ENCODE assay signal across 14 cellular contexts in the genomic region with DNA sequence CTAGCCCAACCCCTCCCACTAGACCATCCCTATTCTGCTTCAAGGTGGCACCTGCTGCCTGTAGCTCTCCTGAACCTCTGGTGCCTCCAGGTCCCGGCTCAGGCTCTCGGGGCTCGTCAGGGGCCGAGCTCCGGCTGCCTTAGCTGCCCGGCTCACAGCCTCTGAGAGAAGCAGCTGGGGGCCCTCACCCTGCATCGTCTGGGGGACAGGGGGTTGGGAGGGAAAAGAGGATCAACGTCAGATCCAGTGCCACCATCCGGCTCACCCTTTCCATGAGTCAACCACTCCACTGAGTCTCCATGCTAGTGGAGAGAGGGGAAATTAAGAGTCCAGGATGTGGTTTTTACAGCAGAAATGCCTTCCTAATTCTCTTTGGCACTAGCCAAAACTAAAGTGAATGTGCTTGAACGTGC. TPM values are rescaled to one million over a fixed set of nuclear protein-coding genes. Genes with fewer than 3 reads are reported as not detected.
DNase-seq lines count a peak whose midpoint lies in the region; ATAC-seq and TF ChIP-seq lines count a peak whose summit lies in the region.
"Had no signal": no experiment of that assay in that cellular context is flagged by ENCODE, and none has a peak within 500 bp of the region (broad histone marks: within the 10 kb centered on the region; RNA-seq: fewer than 3 reads in every experiment).

No MANE protein-coding gene starts in this region.

- H3K79me1 ChIP-seq in IMR-90 (ENCODE audit: low read depth in 1 of 2, low read length in 2 of 2) = peaks cover 15 to 18% of the 10 kb centered on the region in 2 experiments

- H2BK20ac ChIP-seq in IMR-90 (ENCODE audit: low read depth, low read length) = no peak overlapping the region

- H3K9me3 Mint-ChIP-seq in activated CD4-positive, alpha-beta T cell treated with anti-CD3 and anti-CD28 coated beads for 36 hours (ENCODE audit: low read depth) = no peaks in the 10 kb centered on the region
- H3K9me3 Mint-ChIP-seq in activated CD4-positive, alpha-beta T cell treated with anti-CD3 and anti-CD28 coated beads, Interleukin-2, amount 10 ng/mL, durations not matched to agents 7 days and 5 days = no peaks in the 10 kb centered on the region
- no peaks in the 10 kb centered on the region for H3K9me3 Mint-ChIP-seq in activated naive CD8-positive, alpha-beta T cell treated with anti-CD3 and anti-CD28 coated beads for 36 hours
- no peaks in the 10 kb centered on the region for H3K9me3 Mint-ChIP-seq in neural crest cell
- H3K9me3 Mint-ChIP-seq: activated T-cell treated with anti-CD3 and anti-CD28 coated beads, Interleukin-2, amount 50 U/mL, for 4 hours had no signal

- H2BK15ac ChIP-seq in IMR-90 (ENCODE audit: low read depth, low read length) = no peak overlapping the region

- H2AFZ ChIP-seq in IMR-90 (replicated peaks; ENCODE audit: low read length, poor library complexity) = peak overlapping the region; percentile 28
- H2AFZ ChIP-seq: parathyroid adenoma had no signal

- H2AK5ac ChIP-seq in IMR-90 (ENCODE audit: low read depth, low read length) = no peak overlapping the region

- H3K27ac Mint-ChIP-seq in activated CD4-positive, alpha-beta T cell treated with anti-CD3 and anti-CD28 coated beads for 36 hours = peak overlapping the region; percentile 86
- H3K27ac Mint-ChIP-seq in activated CD4-positive, alpha-beta T cell treated with anti-CD3 and anti-CD28 coated beads, Interleukin-2, amount 10 ng/mL, durations not matched to agents 7 days and 5 days = no peak overlapping the region
- H3K27ac Mint-ChIP-seq in activated naive CD8-positive, alpha-beta T cell treated with anti-CD3 and anti-CD28 coated beads for 36 hours = peak overlapping the region; percentile 63
- no peak overlapping the region for H3K27ac Mint-ChIP-seq in neural crest cell (ENCODE audit: unreplicated experiment)
- H3K27ac Mint-ChIP-seq: T-helper 17 cell had no signal

- no peaks in the 10 kb centered on the region; the same call in 1 of the 2 replicates for H3K4me1 ChIP-seq in IMR-90 (ENCODE audit: control insufficient read depth, insufficient read depth, low read length)
- H3K4me1 ChIP-seq: parathyroid adenoma had no signal

- H4K5ac ChIP-seq in IMR-90 (ENCODE audit: low read depth, low read length) = no peak overlapping the region

- dilution Hi-C loops in IMR-90 (cut with HindIII; ENCODE audit: low sequenced_read_pairs, unreplicated experiment) = no loop called here

- DNase-seq in activated CD4-positive, alpha-beta T cell treated with anti-CD3 and anti-CD28 coated beads for 36 hours = peak; percentile 61
- no peak for DNase-seq in activated CD4-positive, alpha-beta T cell treated with anti-CD3 and anti-CD28 coated beads, Interleukin-2, amount 10 ng/mL, durations not matched to agents 7 days and 5 days
- peak; percentile 56 for DNase-seq in IMR-90
- DNase-seq in activated naive CD8-positive, alpha-beta T cell treated with anti-CD3 and anti-CD28 coated beads for 36 hours = no peak
- DNase-seq in neural crest cell (ENCODE audit: low read depth, low spot score) = no peak
- no peak for DNase-seq in cortex of kidney (lab: John Stamatoyannopoulos, UW)
- DNase-seq in GOT3 (lab: John Stamatoyannopoulos, UW) = no peak
- no peak for DNase-seq in midbrain (lab: John Stamatoyannopoulos, UW)
- DNase-seq: activated T-cell treated with anti-CD3 and anti-CD28 coated beads, Interleukin-2, amount 50 U/mL, for 4 hours; GDM1; left cardiac atrium; T-helper 17 cell had no signal

- H2AK9ac ChIP-seq in IMR-90 (replicated peaks; ENCODE audit: low read depth, low read length, poor library complexity) = peak overlapping the region; percentile 71

- H3K56ac ChIP-seq in IMR-90 (ENCODE audit: extremely low read depth, insufficient read depth, low read length) = no peak overlapping the region

- no peaks in the 10 kb centered on the region for H3K27me3 Mint-ChIP-seq in activated CD4-positive, alpha-beta T cell treated with anti-CD3 and anti-CD28 coated beads for 36 hours
- no peaks in the 10 kb centered on the region for H3K27me3 Mint-ChIP-seq in activated CD4-positive, alpha-beta T cell treated with anti-CD3 and anti-CD28 coated beads, Interleukin-2, amount 10 ng/mL, durations not matched to agents 7 days and 5 days
- H3K27me3 Mint-ChIP-seq in activated naive CD8-positive, alpha-beta T cell treated with anti-CD3 and anti-CD28 coated beads for 36 hours = no peaks in the 10 kb centered on the region
- peaks cover 3% of the 10 kb centered on the region for H3K27me3 Mint-ChIP-seq in neural crest cell (ENCODE audit: low read depth)
- H3K27me3 Mint-ChIP-seq: T-helper 17 cell had no signal

- no peak overlapping the region for H3K23ac ChIP-seq in IMR-90 (ENCODE audit: low read depth, low read length)

- ATAC-seq in activated CD4-positive, alpha-beta T cell treated with anti-CD3 and anti-CD28 coated beads for 36 hours = peak; percentile 46
- peak; percentile 55 for ATAC-seq in IMR-90 (ENCODE audit: low read depth)
- ATAC-seq: left cardiac atrium, T-helper 17 cell had no signal

- no peak overlapping the region for H3K18ac ChIP-seq in IMR-90 (ENCODE audit: low read depth, low read length)

- no peak overlapping the region for H3K14ac ChIP-seq in IMR-90 (replicated peaks; ENCODE audit: low read depth, low read length)

- no peak overlapping the region; the same call in 1 of the 2 replicates for H3K27ac ChIP-seq in IMR-90 (ENCODE audit: insufficient read depth, low read length)
- H3K27ac ChIP-seq: parathyroid adenoma, thoracic aorta had no signal

- H3K9me1 ChIP-seq in IMR-90 (ENCODE audit: insufficient read depth, low read length) = no peaks in the 10 kb centered on the region

- H3K36me3 Mint-ChIP-seq in activated CD4-positive, alpha-beta T cell treated with anti-CD3 and anti-CD28 coated beads for 36 hours (ENCODE audit: low read depth) = peaks cover 52% of the 10 kb centered on the region
- H3K36me3 Mint-ChIP-seq in activated CD4-positive, alpha-beta T cell treated with anti-CD3 and anti-CD28 coated beads, Interleukin-2, amount 10 ng/mL, durations not matched to agents 7 days and 5 days (ENCODE audit: low read depth) = peaks cover 51% of the 10 kb centered on the region
- peaks cover 9% of the 10 kb centered on the region for H3K36me3 Mint-ChIP-seq in activated naive CD8-positive, alpha-beta T cell treated with anti-CD3 and anti-CD28 coated beads for 36 hours
- peaks cover 30% of the 10 kb centered on the region for H3K36me3 Mint-ChIP-seq in neural crest cell (ENCODE audit: low read depth)

- no peaks in the 10 kb centered on the region for H3K27me3 ChIP-seq in IMR-90 (ENCODE audit: control insufficient read depth, insufficient read depth, low read length)

- POLR2A ChIA-PET in activated CD4-positive, alpha-beta T cell treated with anti-CD3 and anti-CD28 coated beads for 36 hours (lab: Charles Lee) = interaction anchor here (1.3 to 3.6 kb wide), 3 partner anchors 11 to 98 kb away, joined by 4 to 29 read pairs (median 11); partner anchors contain the start of gene DDX39B
- POLR2A ChIA-PET in activated CD4-positive, alpha-beta T cell treated with anti-CD3 and anti-CD28 coated beads, Interleukin-2, amount 10 ng/mL, durations not matched to agents 7 days and 5 days (lab: Charles Lee) = no interaction called here
- POLR2A ChIA-PET in IMR-90 (lab: Charles Lee; ENCODE audit: unreplicated experiment) = interaction anchor here (0.7 to 1.3 kb wide), 2 partner anchors 21 to 69 kb away, joined by 3 to 5 read pairs; partner anchors contain the start of gene C6orf47

- no peak for TF ChIP-seq RAD21 in IMR-90 (IDR thresholded peaks at IDR 0.05; ENCODE audit: low read length)

- TF ChIP-seq POLR2A in IMR-90 (IDR thresholded peaks at IDR 0.05; ENCODE audit: low read depth, low read length) = 0 out of 2 replicates have a peak, but pooled peaks have one; percentile 9

- no CpG with 5 or more reads among the region's 10 CpGs for WGBS in IMR-90 (ENCODE audit: extremely low coverage in 2 of 2, insufficient read length in 1 of 2), 2 experiments

- no peak overlapping the region for H3K9ac ChIP-seq in IMR-90 (ENCODE audit: low read depth, low read length)
- H3K9ac ChIP-seq: parathyroid adenoma had no signal

- H3K4me3 Mint-ChIP-seq in activated CD4-positive, alpha-beta T cell treated with anti-CD3 and anti-CD28 coated beads for 36 hours = no peak overlapping the region
- no peak overlapping the region for H3K4me3 Mint-ChIP-seq in activated CD4-positive, alpha-beta T cell treated with anti-CD3 and anti-CD28 coated beads, Interleukin-2, amount 10 ng/mL, durations not matched to agents 7 days and 5 days
- no peak overlapping the region for H3K4me3 Mint-ChIP-seq in activated naive CD8-positive, alpha-beta T cell treated with anti-CD3 and anti-CD28 coated beads for 36 hours
- peak overlapping the region; percentile 15 for H3K4me3 Mint-ChIP-seq in neural crest cell
- H3K4me3 Mint-ChIP-seq: activated T-cell treated with anti-CD3 and anti-CD28 coated beads, Interleukin-2, amount 50 U/mL, for 4 hours; T-helper 17 cell had no signal

- no peak overlapping the region for H3K4me3 ChIP-seq in IMR-90 (ENCODE audit: insufficient read depth, low read depth, low read length)
- H3K4me3 ChIP-seq: thoracic aorta had no signal

- no peak overlapping the region for H3K4me2 ChIP-seq in IMR-90 (ENCODE audit: low read depth, low read length)

- H4K91ac ChIP-seq in IMR-90 (ENCODE audit: insufficient read depth, low read depth, low read length) = no peak overlapping the region

- H3K4ac ChIP-seq in IMR-90 (ENCODE audit: low read depth, low read length) = no peak overlapping the region

- H4K8ac ChIP-seq in IMR-90 (ENCODE audit: low read depth in 2 of 2, low read length in 2 of 2) = no peak overlapping the region

- peak overlapping the region; percentile 3 for H2BK5ac ChIP-seq in IMR-90 (ENCODE audit: low read depth, low read length, poor library complexity, severe bottlenecking)

- H3K4me1 Mint-ChIP-seq in activated CD4-positive, alpha-beta T cell treated with anti-CD3 and anti-CD28 coated beads for 36 hours = peaks cover 7% of the 10 kb centered on the region
- H3K4me1 Mint-ChIP-seq in activated CD4-positive, alpha-beta T cell treated with anti-CD3 and anti-CD28 coated beads, Interleukin-2, amount 10 ng/mL, durations not matched to agents 7 days and 5 days = peaks cover 4% of the 10 kb centered on the region
- H3K4me1 Mint-ChIP-seq in activated naive CD8-positive, alpha-beta T cell treated with anti-CD3 and anti-CD28 coated beads for 36 hours = peaks cover 15% of the 10 kb centered on the region
- no peaks in the 10 kb centered on the region for H3K4me1 Mint-ChIP-seq in neural crest cell
- H3K4me1 Mint-ChIP-seq: T-helper 17 cell had no signal

- TF ChIP-seq CTCF in IMR-90 (conservative IDR thresholded peaks at IDR 0.05; ENCODE audit: low read depth, low read length) (no peak), neural crest cell (conservative IDR thresholded peaks at IDR 0.05) (no peak)

- in situ Hi-C loops in IMR-90 (cut with MboI; ENCODE audit: low sequenced_read_pairs) = no loop called here

- CTCF ChIA-PET in activated CD4-positive, alpha-beta T cell treated with anti-CD3 and anti-CD28 coated beads for 36 hours (lab: Charles Lee) = interaction anchor here (0.6 to 2.8 kb wide), 6 partner anchors 11 to 1722 kb away, joined by 3 to 8 read pairs (median 3); no protein-coding TSS in a partner anchor
- CTCF ChIA-PET in activated CD4-positive, alpha-beta T cell treated with anti-CD3 and anti-CD28 coated beads, Interleukin-2, amount 10 ng/mL, durations not matched to agents 7 days and 5 days (lab: Charles Lee) = interaction anchor here (0.7 to 1.2 kb wide), 3 partner anchors 14 to 241 kb away, joined by 3 read pairs; no protein-coding TSS in a partner anchor
- CTCF ChIA-PET in IMR-90 (lab: Yijun Ruan, JAX) = no interaction called here

- H3K36me3 ChIP-seq in IMR-90 (ENCODE audit: control insufficient read depth, insufficient read depth, low read length) = peaks cover 81% of the 10 kb centered on the region

- no TSS peak for BruUV-seq in IMR-90 (replicated peaks; lab: Mats Ljungman, UMichigan)

- H2BK120ac ChIP-seq in IMR-90 (ENCODE audit: low read depth, low read length) = no peak overlapping the region

- no peaks in the 10 kb centered on the region for H3K9me3 ChIP-seq in IMR-90 (ENCODE audit: control insufficient read depth, insufficient read depth, low read length)
- H3K9me3 ChIP-seq: thoracic aorta had no signal

- peaks cover 14% of the 10 kb centered on the region for H4K20me1 ChIP-seq in IMR-90 (ENCODE audit: insufficient read depth, low read length)

- intact Hi-C loops in activated CD4-positive, alpha-beta T cell treated with anti-CD3 and anti-CD28 coated beads for 36 hours (cut with DNase I, micrococcal nuclease) = no loop called here
- intact Hi-C loops in IMR-90 (cut with micrococcal nuclease) = no loop called here

RNA-seq across cellular contexts. Expression of gene BAG6, which starts 13.0 kb away (rescaled TPM):
- total RNA-seq in activated CD4-positive, alpha-beta T cell treated with anti-CD3 and anti-CD28 coated beads for 36 hours = 100 to 1,000 TPM; 334 to 339 TPM
- 100 to 1,000 TPM; 268 to 286 TPM for total RNA-seq in activated CD4-positive, alpha-beta T cell treated with anti-CD3 and anti-CD28 coated beads, Interleukin-2, amount 10 ng/mL, durations not matched to agents 7 days and 5 days
- total RNA-seq in IMR-90 (2012; rRNA removed) (40.7 and 41.4 TPM in 2 replicates), neural crest cell (439 and 459 TPM in 2 replicates)
- polyA plus RNA-seq in IMR-90 (2012; rRNA removed) = 134 and 151 TPM in 2 replicates
- 103 and 139 TPM in 2 replicates for polyA plus RNA-seq in IMR-90 (2012; cell fraction: cytosol; rRNA removed)
- polyA plus RNA-seq in IMR-90 (2012; cell fraction: nucleus; rRNA removed; ENCODE audit: low replicate concordance) = 262 and 478 TPM in 2 replicates
- total RNA-seq in activated naive CD8-positive, alpha-beta T cell treated with anti-CD3 and anti-CD28 coated beads for 36 hours = 100 to 1,000 TPM; 244 to 246 TPM

RNA-seq across cellular contexts. Expression of gene APOM, which starts 16.2 kb away (rescaled TPM):
- total RNA-seq in activated CD4-positive, alpha-beta T cell treated with anti-CD3 and anti-CD28 coated beads for 36 hours = 1 to 10 TPM; 3.4 to 4.0 TPM
- 1 to 10 TPM; 3.9 to 4.5 TPM for total RNA-seq in activated CD4-positive, alpha-beta T cell treated with anti-CD3 and anti-CD28 coated beads, Interleukin-2, amount 10 ng/mL, durations not matched to agents 7 days and 5 days
- total RNA-seq in IMR-90 (2012; rRNA removed) (0.83 and 1.4 TPM in 2 replicates), neural crest cell (3.8 and 4.2 TPM in 2 replicates)
- 3.5 and 3.8 TPM in 2 replicates for polyA plus RNA-seq in IMR-90 (2012; rRNA removed)
- polyA plus RNA-seq in IMR-90 (2012; cell fraction: cytosol; rRNA removed) = 2.7 and 4.5 TPM in 2 replicates
- polyA plus RNA-seq in IMR-90 (2012; cell fraction: nucleus; rRNA removed; ENCODE audit: low replicate concordance) = 1.7 and 3.3 TPM in 2 replicates
- total RNA-seq in activated naive CD8-positive, alpha-beta T cell treated with anti-CD3 and anti-CD28 coated beads for 36 hours = 1 to 10 TPM; 5.1 to 5.7 TPM

RNA-seq across cellular contexts. Expression of gene PRRC2A, which starts 18.9 kb away (rescaled TPM):
- 100 to 1,000 TPM; 255 to 280 TPM for total RNA-seq in activated CD4-positive, alpha-beta T cell treated with anti-CD3 and anti-CD28 coated beads for 36 hours
- 100 to 1,000 TPM; 240 to 246 TPM for total RNA-seq in activated CD4-positive, alpha-beta T cell treated with anti-CD3 and anti-CD28 coated beads, Interleukin-2, amount 10 ng/mL, durations not matched to agents 7 days and 5 days
- total RNA-seq in IMR-90 (2012; rRNA removed) (7.7 and 8.1 TPM in 2 replicates), neural crest cell (347 and 356 TPM in 2 replicates)
- polyA plus RNA-seq in IMR-90 (2012; rRNA removed) = 88.6 and 101 TPM in 2 replicates
- polyA plus RNA-seq in IMR-90 (2012; cell fraction: cytosol; rRNA removed) = 46.8 and 73.0 TPM in 2 replicates
- polyA plus RNA-seq in IMR-90 (2012; cell fraction: nucleus; rRNA removed; ENCODE audit: low replicate concordance) = 196 and 327 TPM in 2 replicates
- 100 to 1,000 TPM; 244 to 252 TPM for total RNA-seq in activated naive CD8-positive, alpha-beta T cell treated with anti-CD3 and anti-CD28 coated beads for 36 hours

RNA-seq across cellular contexts. Expression of gene C6orf47, which starts 21.1 kb away (rescaled TPM):
- total RNA-seq in activated CD4-positive, alpha-beta T cell treated with anti-CD3 and anti-CD28 coated beads for 36 hours = 10 to 100 TPM; 10.1 to 11.7 TPM
- total RNA-seq in activated CD4-positive, alpha-beta T cell treated with anti-CD3 and anti-CD28 coated beads, Interleukin-2, amount 10 ng/mL, durations not matched to agents 7 days and 5 days = 10 to 100 TPM; 20.2 to 20.9 TPM
- total RNA-seq in IMR-90 (2012; rRNA removed) = 13.1 and 14.2 TPM in 2 replicates
- 8.9 and 9.0 TPM in 2 replicates for polyA plus RNA-seq in IMR-90 (2012; rRNA removed)
- polyA plus RNA-seq in IMR-90 (2012; cell fraction: cytosol; rRNA removed) = 10.0 and 11.7 TPM in 2 replicates
- 4.0 and 4.1 TPM in 2 replicates for polyA plus RNA-seq in IMR-90 (2012; cell fraction: nucleus; rRNA removed; ENCODE audit: low replicate concordance)
- total RNA-seq in activated naive CD8-positive, alpha-beta T cell treated with anti-CD3 and anti-CD28 coated beads for 36 hours = 10 to 100 TPM; 10.8 to 11.1 TPM
- total RNA-seq in neural crest cell = 23.5 TPM in 2 replicates

RNA-seq across cellular contexts. Expression of gene AIF1, which starts 24.4 kb away (rescaled TPM):
- total RNA-seq in activated CD4-positive, alpha-beta T cell treated with anti-CD3 and anti-CD28 coated beads for 36 hours = 10 to 100 TPM; 89.2 to 96.1 TPM
- total RNA-seq in activated CD4-positive, alpha-beta T cell treated with anti-CD3 and anti-CD28 coated beads, Interleukin-2, amount 10 ng/mL, durations not matched to agents 7 days and 5 days = 10 to 100 TPM; 48.0 to 54.2 TPM
- total RNA-seq in IMR-90 (2012; rRNA removed) (not detected in 2 replicates), neural crest cell (not detected in 2 replicates)
- not detected in 2 replicates for polyA plus RNA-seq in IMR-90 (2012; rRNA removed)
- not detected in 2 replicates for polyA plus RNA-seq in IMR-90 (2012; cell fraction: cytosol; rRNA removed)
- polyA plus RNA-seq in IMR-90 (2012; cell fraction: nucleus; rRNA removed; ENCODE audit: low replicate concordance) = not detected in 2 replicates
- 100 to 1,000 TPM; 150 to 157 TPM for total RNA-seq in activated naive CD8-positive, alpha-beta T cell treated with anti-CD3 and anti-CD28 coated beads for 36 hours

Comparison
In these comparisons a context has a peak if more than half of its experiments do, and no peak if none do; other contexts are left out.
1. DNase-seq: peak in activated CD4-positive, alpha-beta T cell treated with anti-CD3 and anti-CD28 coated beads for 36 hours (single experiment) and IMR-90 (single experiment); none in activated CD4-positive, alpha-beta T cell treated with anti-CD3 and anti-CD28 coated beads, Interleukin-2, amount 10 ng/mL, durations not matched to agents 7 days and 5 days (single experiment), activated naive CD8-positive, alpha-beta T cell treated with anti-CD3 and anti-CD28 coated beads for 36 hours (single experiment), neural crest cell (single experiment), cortex of kidney (single experiment), GOT3 (single experiment) and midbrain (single experiment).
2. H3K27ac Mint-ChIP-seq: peak in activated CD4-positive, alpha-beta T cell treated with anti-CD3 and anti-CD28 coated beads for 36 hours (single experiment) and activated naive CD8-positive, alpha-beta T cell treated with anti-CD3 and anti-CD28 coated beads for 36 hours (single experiment); none in activated CD4-positive, alpha-beta T cell treated with anti-CD3 and anti-CD28 coated beads, Interleukin-2, amount 10 ng/mL, durations not matched to agents 7 days and 5 days (single experiment) and neural crest cell (single experiment).
3. RNA of gene PRRC2A, which starts 18.9 kb away (total RNA-seq): 347 to 356 TPM in neural crest cell, 255 to 280 TPM in activated CD4-positive, alpha-beta T cell treated with anti-CD3 and anti-CD28 coated beads for 36 hours, 244 to 252 TPM in activated naive CD8-positive, alpha-beta T cell treated with anti-CD3 and anti-CD28 coated beads for 36 hours and 240 to 246 TPM in activated CD4-positive, alpha-beta T cell treated with anti-CD3 and anti-CD28 coated beads, Interleukin-2, amount 10 ng/mL, durations not matched to agents 7 days and 5 days; 7.7 to 8.1 TPM in IMR-90; every median in the first group is over 10 times any median in the second.